7 cellular contexts compared by ENCODE assay signal in genomic region chr5:80799573-80799972, GRCh38.
"Had no signal": no experiment of that assay in that cellular context is flagged by ENCODE, and none has a peak within 500 bp of the region (broad histone marks: within the 10 kb centered on the region; RNA-seq: fewer than 3 reads in every experiment).

No MANE protein-coding gene starts in this region.

- H3K27ac ChIP-seq: GM23248 had no signal

- H2AFZ ChIP-seq: GM23248 had no signal

- H3K9ac ChIP-seq: GM23248 had no signal

- H3K36me3 ChIP-seq: HAP-1 had no signal

- H3K9me3 ChIP-seq: HAP-1 had no signal

- ATAC-seq: HCT116 had no signal

- H3K4me1 ChIP-seq: HAP-1 had no signal

- H3K4me3 ChIP-seq: GM23248, HAP-1 had no signal

- DNase-seq: GM23248, GOT3, H7, IMR-90, KBM-7 had no signal
